Comparison of ENCODE assay signal across 8 cellular contexts in genomic region chr12:123905319-123905925, GRCh38.
DNase-seq lines count a peak whose midpoint lies in the region; ATAC-seq and TF ChIP-seq lines count a peak whose summit lies in the region.

No MANE protein-coding gene starts in this region.

- H2AK5ac ChIP-seq in mesenchymal stem cell (ENCODE audit: low read length, severe bottlenecking), result no peak overlapping the region

- H2BK120ac ChIP-seq in mesenchymal stem cell (ENCODE audit: low read depth, low read length), result no peak overlapping the region

- no peaks in the 10 kb centered on the region for H3K79me1 ChIP-seq in mesenchymal stem cell (replicated peaks; ENCODE audit: low read length, poor library complexity, severe bottlenecking)

- H3K4ac ChIP-seq in mesenchymal stem cell (ENCODE audit: low read depth in 1 of 2, low read length in 2 of 2), result no peak overlapping the region

- no peak overlapping the region for H3K23ac ChIP-seq in mesenchymal stem cell (ENCODE audit: low read length in 2 of 2)

- TF ChIP-seq CTCF in AG04449 (IDR thresholded peaks at IDR 0.05; ENCODE audit: insufficient read depth, low read length, missing control alignments) (peak; percentile 67), dorsolateral prefrontal cortex (IDR thresholded peaks at IDR 0.05 in 54 of 56, conservative IDR thresholded peaks at IDR 0.05 in 2 of 56; ENCODE audit: low read depth in 1 of 56, partially characterized antibody in 56 of 56) (peak; percentile 70 to 91 (median 85))

- peaks cover 1% of the 10 kb centered on the region for H3K4me1 ChIP-seq in mesenchymal stem cell (ENCODE audit: control insufficient read depth, insufficient read depth, low read depth, low read length)

- no peak overlapping the region for H2BK15ac ChIP-seq in mesenchymal stem cell (ENCODE audit: low read depth, poor library complexity, severe bottlenecking)

- H3K4me3 ChIP-seq in AG04449 (ENCODE audit: low read depth, low read length) (no peak overlapping the region), dorsolateral prefrontal cortex (no peak overlapping the region), mesenchymal stem cell (ENCODE audit: insufficient read depth in 1 of 2, low read depth in 1 of 2, low read length in 2 of 2) (no peak overlapping the region)

- peaks cover 0 to 3% of the 10 kb centered on the region in 2 experiments for H3K36me3 ChIP-seq in mesenchymal stem cell (ENCODE audit: control insufficient read depth in 1 of 2, insufficient read depth in 2 of 2, low read depth in 1 of 2, low read length in 2 of 2)

- no peak overlapping the region for H4K8ac ChIP-seq in mesenchymal stem cell (ENCODE audit: low read length)

- H3K27me3 Mint-ChIP-seq in activated CD4-positive, alpha-beta memory T cell treated with anti-CD3 and anti-CD28 coated beads, Interleukin-2, amount 10 ng/mL, durations not matched to agents 7 days and 5 days, result peaks cover 9% of the 10 kb centered on the region

- intact Hi-C loops in dorsolateral prefrontal cortex (cut with DNase I), result loop anchor here in 1 of 2 donors (5.0 to 10.0 kb wide), 2 partner anchors 77 to 409 kb away; no protein-coding TSS in a partner anchor

- no peak for DNase-seq in AG04449 (ENCODE audit: low read depth, low spot score)
- peak; percentile 42 for DNase-seq in NCI-H748 treated with DMSO at 0.1 percent for 48 hours (lab: John Stamatoyannopoulos, UW)
- DNase-seq in activated CD4-positive, alpha-beta memory T cell treated with anti-CD3 and anti-CD28 coated beads, Interleukin-2, amount 10 ng/mL, durations not matched to agents 7 days and 5 days, result peak; percentile 67
- DNase-seq in dorsolateral prefrontal cortex, result peak in 6 of 10 donors; percentile 33 to 71 (median 53)
- peak; percentile 82 for DNase-seq in mesenchymal stem cell
- peak; percentile 28 to 37 for DNase-seq in stimulated activated CD8-positive, alpha-beta memory T cell treated with anti-CD3 and anti-CD28 coated beads, Interleukin-2, amount 100 ng/mL, for 48 hours (ENCODE audit: low read depth in 2 of 2)
- no peak for DNase-seq in OCI-M2 (lab: John Stamatoyannopoulos, UW; ENCODE audit: unreplicated experiment)

- CTCF ChIA-PET in AG04449 (lab: Yijun Ruan, JAX), result interaction anchor here (0.6 to 4.4 kb wide), 30 partner anchors 8 to 862 kb away, joined by 3 to 51 read pairs (median 6); no protein-coding TSS in a partner anchor
- CTCF ChIA-PET in activated CD4-positive, alpha-beta memory T cell treated with anti-CD3 and anti-CD28 coated beads, Interleukin-2, amount 10 ng/mL, durations not matched to agents 7 days and 5 days (lab: Charles Lee), result interaction anchor here (0.7 to 4.8 kb wide), 15 partner anchors 11 to 144 kb away, joined by 3 to 59 read pairs (median 4); no protein-coding TSS in a partner anchor

- H3K9me3 ChIP-seq in mesenchymal stem cell (ENCODE audit: control insufficient read depth, low read length), result no peaks in the 10 kb centered on the region

- 34% methylated on average over 9 of the region's 9 CpGs for whole genome bisulfite sequencing in mesenchymal stem cell

- H4K91ac ChIP-seq in mesenchymal stem cell (ENCODE audit: low read length), result no peak overlapping the region

- no peak overlapping the region for H3K27ac ChIP-seq in dorsolateral prefrontal cortex
- no peak overlapping the region for H3K27ac ChIP-seq in mesenchymal stem cell (ENCODE audit: low read length, poor library complexity, severe bottlenecking)

- POLR2A ChIA-PET in AG04449 (lab: Yijun Ruan, JAX), result no interaction called here
- POLR2A ChIA-PET in activated CD4-positive, alpha-beta memory T cell treated with anti-CD3 and anti-CD28 coated beads, Interleukin-2, amount 10 ng/mL, durations not matched to agents 7 days and 5 days (lab: Charles Lee), result no interaction called here

- no peak overlapping the region for H3K4me2 ChIP-seq in mesenchymal stem cell (ENCODE audit: low read length, poor library complexity, severe bottlenecking)

- H2BK5ac ChIP-seq in mesenchymal stem cell (ENCODE audit: low read depth, low read length, poor library complexity, severe bottlenecking), result no peak overlapping the region

- H2BK12ac ChIP-seq in mesenchymal stem cell (ENCODE audit: low read length in 2 of 2), result no peak overlapping the region

- H3K27me3 ChIP-seq in dorsolateral prefrontal cortex (no peaks in the 10 kb centered on the region), mesenchymal stem cell (ENCODE audit: control insufficient read depth in 1 of 2, insufficient read depth in 1 of 2, low read length in 2 of 2) (peaks cover 17 to 29% of the 10 kb centered on the region in 2 experiments)

- H3K14ac ChIP-seq in mesenchymal stem cell (ENCODE audit: low read length in 2 of 2), result no peak overlapping the region

- no peak overlapping the region for H3K9ac ChIP-seq in mesenchymal stem cell (ENCODE audit: low read length)

- H2AFZ ChIP-seq in mesenchymal stem cell (ENCODE audit: low read depth, low read length), result no peak overlapping the region

- no peaks in the 10 kb centered on the region for H3K9me3 Mint-ChIP-seq in activated CD4-positive, alpha-beta memory T cell treated with anti-CD3 and anti-CD28 coated beads, Interleukin-2, amount 10 ng/mL, durations not matched to agents 7 days and 5 days

- H3K18ac ChIP-seq in mesenchymal stem cell (ENCODE audit: low read depth in 1 of 2, low read length in 2 of 2), result no peak overlapping the region

- peaks cover 1% of the 10 kb centered on the region for H3K4me1 Mint-ChIP-seq in activated CD4-positive, alpha-beta memory T cell treated with anti-CD3 and anti-CD28 coated beads, Interleukin-2, amount 10 ng/mL, durations not matched to agents 7 days and 5 days

- no peak overlapping the region for H3K4me3 Mint-ChIP-seq in activated CD4-positive, alpha-beta memory T cell treated with anti-CD3 and anti-CD28 coated beads, Interleukin-2, amount 10 ng/mL, durations not matched to agents 7 days and 5 days

- no peaks in the 10 kb centered on the region for H3K36me3 Mint-ChIP-seq in activated CD4-positive, alpha-beta memory T cell treated with anti-CD3 and anti-CD28 coated beads, Interleukin-2, amount 10 ng/mL, durations not matched to agents 7 days and 5 days (ENCODE audit: low read depth)

- ATAC-seq in GM19397 (IDR thresholded peaks at IDR 0.05; ENCODE audit: unreplicated experiment), result peak; percentile 49

- no peak overlapping the region for H3K27ac Mint-ChIP-seq in activated CD4-positive, alpha-beta memory T cell treated with anti-CD3 and anti-CD28 coated beads, Interleukin-2, amount 10 ng/mL, durations not matched to agents 7 days and 5 days

Comparison
In these comparisons a context has a peak if more than half of its experiments do, and no peak if none do; other contexts are left out.
1. DNase-seq: peak in NCI-H748 treated with DMSO at 0.1 percent for 48 hours (single experiment), activated CD4-positive, alpha-beta memory T cell treated with anti-CD3 and anti-CD28 coated beads, Interleukin-2, amount 10 ng/mL, durations not matched to agents 7 days and 5 days (single experiment), dorsolateral prefrontal cortex (6 of 10), mesenchymal stem cell (single experiment) and stimulated activated CD8-positive, alpha-beta memory T cell treated with anti-CD3 and anti-CD28 coated beads, Interleukin-2, amount 100 ng/mL, for 48 hours (2 of 2); none in AG04449 (single experiment) and OCI-M2 (single experiment).